In the genomic region with DNA sequence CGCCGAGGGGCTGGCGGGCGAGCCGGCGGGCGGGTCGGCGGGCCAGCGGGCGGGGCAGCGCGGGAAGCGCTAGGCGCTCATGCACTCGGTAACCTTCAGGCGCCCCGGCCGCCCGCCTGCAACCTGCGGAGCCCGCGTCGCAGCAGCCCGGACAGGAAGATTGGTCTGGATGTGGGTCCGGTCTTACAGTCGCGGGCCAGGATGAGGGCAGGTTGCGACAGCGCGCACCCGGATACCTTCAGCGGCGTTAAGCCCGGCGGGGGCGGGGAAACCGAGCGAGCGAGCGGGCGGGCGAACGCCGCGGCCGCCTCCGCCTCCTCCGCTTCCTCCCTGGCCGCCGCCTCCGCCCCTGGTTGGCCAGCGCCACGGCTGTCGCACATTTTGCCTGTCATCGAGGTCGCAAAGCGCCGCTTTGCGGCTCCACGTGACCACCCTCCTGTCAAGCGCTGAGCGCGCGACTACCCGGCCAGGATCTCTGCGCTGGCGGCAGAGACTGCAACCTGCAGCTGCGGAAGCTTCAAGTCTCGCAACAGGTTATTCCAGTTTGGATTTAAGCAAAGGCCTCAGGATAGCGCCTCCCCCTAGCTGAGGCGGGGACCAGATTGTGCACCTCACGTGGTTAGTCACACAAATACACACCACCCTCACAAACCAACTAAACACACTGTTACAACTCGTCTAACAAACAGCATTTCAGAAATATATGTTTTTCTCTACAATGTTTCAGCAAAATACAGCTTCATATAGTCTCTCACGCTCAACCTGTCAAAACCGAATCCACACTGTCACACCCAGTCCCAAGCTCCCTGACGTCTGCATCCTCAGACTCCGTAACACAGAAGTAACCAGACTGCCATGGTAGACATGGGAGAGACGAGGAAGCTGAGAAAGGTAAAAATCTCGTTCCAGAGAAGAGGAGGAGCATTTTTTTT, we compare ENCODE assay signal across 8 cellular contexts. TPM values are rescaled to one million over a fixed set of nuclear protein-coding genes. Genes with fewer than 3 reads are reported as not detected.
DNase-seq lines count a peak whose midpoint lies in the region; ATAC-seq and TF ChIP-seq lines count a peak whose summit lies in the region.

TSS of gene FAF1 (minus strand) at position 355 of the 932 bp plus-strand sequence. CDS start 456 bp downstream, outside the sequence.

- no peaks in the 10 kb centered on the region for H3K27me3 ChIP-seq in thymus (ENCODE audit: control insufficient read depth, insufficient read depth)

- peak within 1 kb of the TSS; percentile 93 for H3K4me3 Mint-ChIP-seq in activated naive CD8-positive, alpha-beta T cell treated with anti-CD3 and anti-CD28 coated beads for 36 hours
- peak within 1 kb of the TSS; percentile 96 for H3K4me3 Mint-ChIP-seq in osteocyte (ENCODE audit: unreplicated experiment)

- intact Hi-C loops in head of caudate nucleus (cut with DNase I): loop anchor here (1.0 kb wide), 1 partner anchor 8 kb away; no protein-coding TSS in a partner anchor

- H3K4me1 ChIP-seq in thymus (ENCODE audit: control insufficient read depth, insufficient read depth, low read length): peaks cover 8% of the 10 kb centered on the region

- peak; percentile 98 for DNase-seq in GM10266 (ENCODE audit: extremely low spot score)
- DNase-seq in NB4 (ENCODE audit: low read depth): peak; percentile 98
- peak; percentile 91 for DNase-seq in SKM-1 (lab: John Stamatoyannopoulos, UW; ENCODE audit: unreplicated experiment)
- peak; percentile 96 for DNase-seq in activated naive CD8-positive, alpha-beta T cell treated with anti-CD3 and anti-CD28 coated beads for 36 hours
- DNase-seq in head of caudate nucleus: peak; percentile 89 to 99 (median 96)
- DNase-seq in osteocyte (ENCODE audit: extremely low spot score, unreplicated experiment): peak; percentile 98

- peak within 1 kb of the TSS; percentile 95 for H3K27ac ChIP-seq in thymus (ENCODE audit: low read depth)

- H3K4me3 ChIP-seq in NB4 (ENCODE audit: low read depth, low read length) (peak within 1 kb of the TSS; percentile 99), thymus (ENCODE audit: low read length) (peak within 1 kb of the TSS; percentile 92)

- no peaks in the 10 kb centered on the region for H3K36me3 ChIP-seq in thymus (ENCODE audit: control insufficient read depth, insufficient read depth)

- peaks cover 3% of the 10 kb centered on the region for H3K36me3 Mint-ChIP-seq in activated naive CD8-positive, alpha-beta T cell treated with anti-CD3 and anti-CD28 coated beads for 36 hours
- no peaks in the 10 kb centered on the region for H3K36me3 Mint-ChIP-seq in osteocyte (ENCODE audit: unreplicated experiment)

- under 1% methylated on average over 80 of the region's 80 CpGs for WGBS in thymus

- H3K9me3 ChIP-seq in thymus (ENCODE audit: control insufficient read depth): no peaks in the 10 kb centered on the region

- H3K27me3 Mint-ChIP-seq in activated naive CD8-positive, alpha-beta T cell treated with anti-CD3 and anti-CD28 coated beads for 36 hours: no peaks in the 10 kb centered on the region
- H3K27me3 Mint-ChIP-seq in osteocyte (ENCODE audit: unreplicated experiment): no peaks in the 10 kb centered on the region

- TF ChIP-seq CTCF in GM10266 (IDR thresholded peaks at IDR 0.05; ENCODE audit: control insufficient read depth, insufficient read depth, low read depth, missing control alignments) (no peak), NB4 (IDR thresholded peaks at IDR 0.05; ENCODE audit: low read depth, low read length) (no peak), osteocyte (IDR thresholded peaks at IDR 0.05) (peak; percentile 35)

- TF ChIP-seq POLR2A in NB4 (IDR thresholded peaks at IDR 0.05; ENCODE audit: extremely low read depth, insufficient read length): peak; percentile 89

- no peaks in the 10 kb centered on the region for H3K9me3 Mint-ChIP-seq in activated naive CD8-positive, alpha-beta T cell treated with anti-CD3 and anti-CD28 coated beads for 36 hours
- no peaks in the 10 kb centered on the region for H3K9me3 Mint-ChIP-seq in osteocyte (ENCODE audit: unreplicated experiment)

- peaks cover 18% of the 10 kb centered on the region for H3K4me1 Mint-ChIP-seq in activated naive CD8-positive, alpha-beta T cell treated with anti-CD3 and anti-CD28 coated beads for 36 hours
- peaks cover 16% of the 10 kb centered on the region for H3K4me1 Mint-ChIP-seq in osteocyte (ENCODE audit: unreplicated experiment)

- peak within 1 kb of the TSS; percentile 85 for H3K27ac Mint-ChIP-seq in activated naive CD8-positive, alpha-beta T cell treated with anti-CD3 and anti-CD28 coated beads for 36 hours
- H3K27ac Mint-ChIP-seq in osteocyte (ENCODE audit: unreplicated experiment): peak within 1 kb of the TSS; percentile 82

- peak; percentile 85 for ATAC-seq in HG02571 (IDR thresholded peaks at IDR 0.05; ENCODE audit: unreplicated experiment)

RNA-seq across cellular contexts. Expression of gene FAF1, which starts in this region (rescaled TPM):
- total RNA-seq in activated naive CD8-positive, alpha-beta T cell treated with anti-CD3 and anti-CD28 coated beads for 36 hours: 10 to 100 TPM; 83.7 to 88.5 TPM
- total RNA-seq in osteocyte: 50.9 and 52.0 TPM in 2 replicates
- polyA plus RNA-seq in thymus: 39.1 TPM

Comparison
In these comparisons a context has a peak if more than half of its experiments do, and no peak if none do; other contexts are left out.
1. Peak in every context shown above with its lines: DNase-seq, ATAC-seq, H3K4me3 ChIP-seq and H3K27ac ChIP-seq.